21 cellular contexts compared by ENCODE assay signal in the genomic region with DNA sequence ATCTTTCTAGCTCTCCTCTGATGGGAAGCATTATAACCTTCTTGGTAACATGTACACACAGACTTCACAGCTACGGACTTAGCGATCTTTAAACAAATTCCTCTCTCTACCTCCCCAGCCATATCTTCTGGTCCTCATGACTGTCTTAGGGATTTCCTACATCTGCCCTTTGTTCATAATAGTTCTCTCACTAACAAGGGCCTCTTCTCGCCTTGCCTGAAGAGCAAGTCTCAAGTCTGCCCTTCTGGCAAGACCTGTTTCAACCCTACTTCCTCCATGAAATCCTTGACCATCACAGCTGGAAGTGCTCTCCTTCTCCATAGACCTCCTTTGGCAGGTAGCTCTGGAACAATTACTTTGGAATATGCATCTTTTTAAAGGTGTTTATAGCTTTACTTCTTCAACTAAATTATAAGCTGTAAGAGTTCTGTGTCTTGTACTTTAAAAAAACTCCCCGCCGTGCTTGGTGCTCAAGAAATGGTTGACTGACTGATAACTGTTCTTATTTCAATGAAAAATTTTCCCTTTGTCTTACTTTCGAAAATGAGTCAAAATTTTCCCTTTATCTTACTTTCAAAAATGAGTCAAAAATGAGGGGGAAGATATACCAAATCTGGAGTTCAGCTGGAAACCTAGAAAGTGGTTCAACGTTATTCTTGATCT. TPM values are rescaled to one million over a fixed set of nuclear protein-coding genes. Genes with fewer than 3 reads are reported as not detected.
A peak's percentile ranks its signal among the peaks of the same experiment; 100 is the strongest.
DNase-seq lines count a peak whose midpoint lies in the region; ATAC-seq, FAIRE-seq and TF ChIP-seq lines count a peak whose summit lies in the region.
"Had no signal": no experiment of that assay in that cellular context is flagged by ENCODE, and none has a peak within 500 bp of the region (broad histone marks: within the 10 kb centered on the region; RNA-seq: fewer than 3 reads in every experiment).

No MANE protein-coding gene starts in this region.

- H4K20me1 ChIP-seq in astrocyte (ENCODE audit: insufficient read depth, low read length): no peaks in the 10 kb centered on the region

- H3K9me3 Mint-ChIP-seq in activated T-cell treated with anti-CD3 and anti-CD28 coated beads, Interleukin-2, amount 50 U/mL, for 72 hours: no peaks in the 10 kb centered on the region
- H3K9me3 Mint-ChIP-seq in astrocyte (ENCODE audit: unreplicated experiment): no peaks in the 10 kb centered on the region
- H3K9me3 Mint-ChIP-seq: activated naive CD4-positive, alpha-beta T cell treated with anti-CD3 and anti-CD28 coated beads, Interleukin-2, amount 10 ng/mL, durations not matched to agents 7 days and 5 days; T-cell had no signal

- H3K36me3 Mint-ChIP-seq in activated T-cell treated with anti-CD3 and anti-CD28 coated beads, Interleukin-2, amount 50 U/mL, for 72 hours (ENCODE audit: insufficient read depth in 2 of 2): peaks cover 2 to 20% of the 10 kb centered on the region in 2 donors
- peaks cover 55% of the 10 kb centered on the region for H3K36me3 Mint-ChIP-seq in astrocyte (ENCODE audit: low read depth, unreplicated experiment)

- DNase-seq in activated T-cell treated with anti-CD3 and anti-CD28 coated beads, Interleukin-2, amount 50 U/mL, for 72 hours: no peak
- DNase-seq in activated T-cell treated with anti-CD3 and anti-CD28 coated beads for 4 hours: no peak
- no peak for DNase-seq in astrocyte (ENCODE audit: low read depth)
- DNase-seq in psoas muscle: no peak
- DNase-seq in left lung: no peak
- no peak for DNase-seq in effector CD8-positive, alpha-beta T cell (lab: John Stamatoyannopoulos, UW)
- DNase-seq: ACHN; activated CD8-positive, alpha-beta memory T cell treated with anti-CD3 and anti-CD28 coated beads, Interleukin-2, amount 50 U/mL, for 4 hours; activated naive CD4-positive, alpha-beta T cell treated with anti-CD3 and anti-CD28 coated beads, Interleukin-2, amount 10 ng/mL, durations not matched to agents 7 days and 5 days; GF-D8; IMR-90; NCI-H1105; NCI-H2029; NCI-H2227 treated with DMSO at 0.1 percent for 48 hours; T-cell; uterus had no signal

- WGBS in psoas muscle, 3 donors: 85 to 89% (median 88%) methylated on average over 7 of the region's 7 CpGs

- H3K36me3 ChIP-seq in astrocyte (ENCODE audit: insufficient read depth, low read length) (peaks cover 54% of the 10 kb centered on the region), psoas muscle (ENCODE audit: insufficient read depth in 1 of 2, low read depth in 1 of 2) (peaks cover 32 to 82% of the 10 kb centered on the region in 2 donors), left lung (peaks cover 0 to 95% of the 10 kb centered on the region in 2 donors)
- H3K36me3 ChIP-seq: uterus had no signal

- H3K4me3 ChIP-seq in astrocyte (ENCODE audit: insufficient read depth, low read depth, low read length) (no peak overlapping the region), psoas muscle (no peak overlapping the region), left lung (no peak overlapping the region)
- H3K4me3 ChIP-seq: SJSA1, uterus had no signal

- H3K4me1 ChIP-seq in astrocyte (ENCODE audit: insufficient read depth, low read length): peaks cover 9% of the 10 kb centered on the region
- peaks cover 26% of the 10 kb centered on the region for H3K4me1 ChIP-seq in psoas muscle
- no peaks in the 10 kb centered on the region for H3K4me1 ChIP-seq in left lung
- H3K4me1 ChIP-seq: SJSA1, uterus had no signal

- H3K27ac ChIP-seq in astrocyte (ENCODE audit: low read depth, low read length) (peak overlapping the region; percentile 35), psoas muscle (peak overlapping the region; percentile 34), left lung (no peak overlapping the region)
- H3K27ac ChIP-seq: epithelial cell of prostate, neutrophil, SJSA1, uterus had no signal

- no peak overlapping the region for H3K9ac ChIP-seq in astrocyte (ENCODE audit: low read length)

- H3K9me3 ChIP-seq in astrocyte (ENCODE audit: insufficient read depth, low read depth, low read length) (no peaks in the 10 kb centered on the region), psoas muscle (no peaks in the 10 kb centered on the region), left lung (no peaks in the 10 kb centered on the region)
- H3K9me3 ChIP-seq: neutrophil, SJSA1, uterus had no signal

- H3K27me3 ChIP-seq in astrocyte (ENCODE audit: insufficient read depth, low read length): no peaks in the 10 kb centered on the region
- no peaks in the 10 kb centered on the region for H3K27me3 ChIP-seq in psoas muscle (ENCODE audit: insufficient read depth in 3 of 3, low read length in 2 of 3)
- no peaks in the 10 kb centered on the region for H3K27me3 ChIP-seq in left lung
- H3K27me3 ChIP-seq: neutrophil, SJSA1, uterus had no signal

- peak overlapping the region; percentile 28 to 63 for H3K4me3 Mint-ChIP-seq in activated T-cell treated with anti-CD3 and anti-CD28 coated beads, Interleukin-2, amount 50 U/mL, for 72 hours
- no peak overlapping the region for H3K4me3 Mint-ChIP-seq in astrocyte (ENCODE audit: unreplicated experiment)
- H3K4me3 Mint-ChIP-seq: activated naive CD4-positive, alpha-beta T cell treated with anti-CD3 and anti-CD28 coated beads, Interleukin-2, amount 10 ng/mL, durations not matched to agents 7 days and 5 days; T-cell had no signal

- TF ChIP-seq CTCF in astrocyte (IDR thresholded peaks at IDR 0.05; ENCODE audit: insufficient read depth, low read depth, low read length) (no peak), psoas muscle (IDR thresholded peaks at IDR 0.05) (no peak), left lung (IDR thresholded peaks at IDR 0.05) (no peak)

- peak overlapping the region; percentile 76 for H3K27ac Mint-ChIP-seq in activated T-cell treated with anti-CD3 and anti-CD28 coated beads, Interleukin-2, amount 50 U/mL, for 72 hours
- no peak overlapping the region for H3K27ac Mint-ChIP-seq in astrocyte (ENCODE audit: unreplicated experiment)
- H3K27ac Mint-ChIP-seq: activated naive CD4-positive, alpha-beta T cell treated with anti-CD3 and anti-CD28 coated beads, Interleukin-2, amount 10 ng/mL, durations not matched to agents 7 days and 5 days; T-cell had no signal

- intact Hi-C loops in psoas muscle (cut with DNase I) (no loop called here), left lung (cut with DNase I) (no loop called here)

- no peaks in the 10 kb centered on the region for H3K27me3 Mint-ChIP-seq in activated T-cell treated with anti-CD3 and anti-CD28 coated beads, Interleukin-2, amount 50 U/mL, for 72 hours (ENCODE audit: low read depth)
- no peaks in the 10 kb centered on the region for H3K27me3 Mint-ChIP-seq in astrocyte (ENCODE audit: low read depth, unreplicated experiment)
- H3K27me3 Mint-ChIP-seq: activated naive CD4-positive, alpha-beta T cell treated with anti-CD3 and anti-CD28 coated beads, Interleukin-2, amount 10 ng/mL, durations not matched to agents 7 days and 5 days; T-cell had no signal

- no peak overlapping the region for H2AFZ ChIP-seq in astrocyte (ENCODE audit: low read depth, low read length)

- peaks cover 17% of the 10 kb centered on the region for H3K4me1 Mint-ChIP-seq in activated T-cell treated with anti-CD3 and anti-CD28 coated beads, Interleukin-2, amount 50 U/mL, for 72 hours (ENCODE audit: low read depth)
- H3K4me1 Mint-ChIP-seq in astrocyte (ENCODE audit: low read depth, unreplicated experiment): peaks cover 18% of the 10 kb centered on the region
- H3K4me1 Mint-ChIP-seq: activated naive CD4-positive, alpha-beta T cell treated with anti-CD3 and anti-CD28 coated beads, Interleukin-2, amount 10 ng/mL, durations not matched to agents 7 days and 5 days; T-cell had no signal

- FAIRE-seq in astrocyte (lab: Jason Lieb, UNC): no peak

- H3K79me2 ChIP-seq in astrocyte (ENCODE audit: insufficient read depth, low read length): no peaks in the 10 kb centered on the region

- H3K4me2 ChIP-seq in astrocyte (ENCODE audit: low read length): no peak overlapping the region

- ATAC-seq in activated T-cell treated with anti-CD3 and anti-CD28 coated beads, Interleukin-2, amount 50 U/mL, for 72 hours (replicated peaks in 1 of 2): peak; percentile 36 to 69
- ATAC-seq in HG02852 (IDR thresholded peaks at IDR 0.05; ENCODE audit: unreplicated experiment) (peak; percentile 54), psoas muscle (no peak), left lung (no peak), HG03045 (IDR thresholded peaks at IDR 0.05; ENCODE audit: unreplicated experiment) (no peak)
- ATAC-seq: T-cell had no signal

RNA-seq across cellular contexts. Expression of a gene that starts 34.7 kb away (rescaled TPM):
- total RNA-seq in activated T-cell treated with anti-CD3 and anti-CD28 coated beads, Interleukin-2, amount 50 U/mL, for 72 hours: 10 to 100 TPM; 29.5 to 37.1 TPM
- total RNA-seq in astrocyte (45.6 and 48.4 TPM in 2 replicates), psoas muscle (10 to 100 TPM; 32.6 to 48.3 (median 37.3) TPM), left lung (10 to 100 TPM; 58.1 to 66.4 TPM)
- polyA plus RNA-seq in psoas muscle: 10 to 100 TPM; 21.4 to 66.2 (median 24.7) TPM

Comparison
In these comparisons a context has a peak if more than half of its experiments do, and no peak if none do; other contexts are left out.
1. ATAC-seq: peak in activated T-cell treated with anti-CD3 and anti-CD28 coated beads, Interleukin-2, amount 50 U/mL, for 72 hours (2 of 2) and HG02852 (single experiment); none in psoas muscle (0 of 4), left lung (single experiment) and HG03045 (single experiment).
2. H3K27ac ChIP-seq: peak in astrocyte (single experiment) and psoas muscle (single experiment); none in left lung (0 of 2).